In genomic region chr1:236907205-236907604, GRCh38 we compare ENCODE assay signal across 24 cellular contexts.
DNase-seq lines count a peak whose midpoint lies in the region; ATAC-seq and TF ChIP-seq lines count a peak whose summit lies in the region.
"Had no signal": no experiment of that assay in that cellular context is flagged by ENCODE, and none has a peak within 500 bp of the region (broad histone marks: within the 10 kb centered on the region; RNA-seq: fewer than 3 reads in every experiment).

No MANE protein-coding gene starts in this region.

- DNase-seq in DMS 273 treated with DMSO at 0.1 percent for 48 hours (lab: John Stamatoyannopoulos, UW) (peak; percentile 91), LNCaP clone FGC (ENCODE audit: low read depth) (no peak), left kidney (ENCODE audit: low read depth, low spot score) (peak; percentile 9), NCI-H2107 (lab: John Stamatoyannopoulos, UW) (no peak), omental fat pad (ENCODE audit: low spot score) (no peak), ovary (no peak)
- DNase-seq: activated CD4-positive, alpha-beta T cell treated with anti-CD3 and anti-CD28 coated beads for 4 hours; activated T-cell treated with anti-CD3 and anti-CD28 coated beads, Interleukin-2, amount 50 U/mL, for 4 hours; CD4-positive, alpha-beta memory T cell; DMS153; foreskin melanocyte; GDM1; hippocampal formation; KG1; NCI-H446; NK-92 treated with Interleukin-12 subunit alpha and Interleukin-12 subunit beta, amount 100 ng/mL, for 24 hours; right lobe of liver; stimulated activated CD4-positive, alpha-beta T cell treated with anti-CD3 and anti-CD28 coated beads, Interleukin-4, amount 100 ng/mL, for 4 hours; stimulated activated naive CD4-positive, alpha-beta T cell treated with Interleukin-2 at 50 U/mL for 16 hours had no signal

- H3K27ac ChIP-seq in VCaP (no peak overlapping the region), ovary (no peak overlapping the region)
- H3K27ac ChIP-seq: right lobe of liver, thoracic aorta had no signal

- no peaks in the 10 kb centered on the region for H3K9me3 ChIP-seq in ovary
- H3K9me3 ChIP-seq: right lobe of liver, thoracic aorta had no signal

- H3K4me3 ChIP-seq in LNCaP clone FGC (ENCODE audit: low read depth, low read length): no peak overlapping the region
- no peak overlapping the region for H3K4me3 ChIP-seq in ovary
- H3K4me3 ChIP-seq: GM23338, right lobe of liver, thoracic aorta had no signal

- 45 to 50% (median 49%) methylated on average over 7 of the region's 7 CpGs for WGBS in ovary, 3 donors

- ATAC-seq in omental fat pad (ENCODE audit: low FRiP score): no peak
- ATAC-seq: activated T-cell treated with anti-CD3 and anti-CD28 coated beads, Interleukin-2, amount 50 U/mL, for 4 hours; esophagus mucosa; GM23338; Panc1; right lobe of liver had no signal

- intact Hi-C loops in ovary (cut with DNase I): no loop called here

- H3K4me1 ChIP-seq in ovary (ENCODE audit: insufficient read depth): no peaks in the 10 kb centered on the region
- H3K4me1 ChIP-seq: right lobe of liver had no signal

- TF ChIP-seq POLR2A in ovary (IDR thresholded peaks at IDR 0.05): no peak

- H3K27me3 ChIP-seq in ovary: no peaks in the 10 kb centered on the region
- H3K27me3 ChIP-seq: right lobe of liver had no signal

- H3K36me3 ChIP-seq in ovary: no peaks in the 10 kb centered on the region
- H3K36me3 ChIP-seq: right lobe of liver, thoracic aorta had no signal

- no peak for TF ChIP-seq EP300 in ovary (IDR thresholded peaks at IDR 0.05)

- TF ChIP-seq CTCF in LNCaP clone FGC (IDR thresholded peaks at IDR 0.05; ENCODE audit: control insufficient read depth, extremely low read depth, insufficient read depth) (peak; percentile 19), VCaP (conservative IDR thresholded peaks at IDR 0.05) (peak; percentile 19; the same call in 1 of the 2 replicates), omental fat pad (IDR thresholded peaks at IDR 0.05) (no peak), ovary (IDR thresholded peaks at IDR 0.05) (no peak)

Comparison
In these comparisons a context has a peak if more than half of its experiments do, and no peak if none do; other contexts are left out.
1. DNase-seq: peak in DMS 273 treated with DMSO at 0.1 percent for 48 hours (single experiment) and left kidney (single experiment); none in LNCaP clone FGC (single experiment), NCI-H2107 (single experiment), omental fat pad (single experiment) and ovary (0 of 5).
2. CTCF ChIP-seq: peak in LNCaP clone FGC (single experiment) and VCaP (single experiment); none in omental fat pad (0 of 3) and ovary (0 of 3).